8 cellular contexts compared by ENCODE assay signal in genomic region chr7:54758702-54759665, GRCh38. TPM values are rescaled to one million over a fixed set of nuclear protein-coding genes. Genes with fewer than 3 reads are reported as not detected.
A peak's percentile ranks its signal among the peaks of the same experiment; 100 is the strongest.
DNase-seq lines count a peak whose midpoint lies in the region; ATAC-seq and TF ChIP-seq lines count a peak whose summit lies in the region.

SEC61G (minus strand) TSS chr7:54759211; CDS start chr7:54757588, 1,623 bp downstream.

- H3K4me1 Mint-ChIP-seq in T-helper 17 cell = peaks cover 18% of the 10 kb centered on the region
- H3K4me1 Mint-ChIP-seq in progenitor cell of endocrine pancreas (ENCODE audit: low read depth) = peaks cover 11% of the 10 kb centered on the region

- DNase-seq in NCI-H1694 treated with DMSO at 0.1 percent for 48 hours (lab: John Stamatoyannopoulos, UW) = peak; percentile 92
- peak; percentile 88 to 95 (median 91) for DNase-seq in T-helper 17 cell
- peak; percentile 77 to 98 (median 94) for DNase-seq in amygdala (lab: John Stamatoyannopoulos, UW)
- peak; percentile 96 for DNase-seq in left ventricle myocardium inferior
- DNase-seq in progenitor cell of endocrine pancreas (ENCODE audit: low spot score, unreplicated experiment) = peak; percentile 86
- peak; percentile 98 for DNase-seq in ureter (ENCODE audit: low spot score)

- H3K4me3 Mint-ChIP-seq in T-helper 17 cell (peak within 1 kb of the TSS; percentile 98), progenitor cell of endocrine pancreas (ENCODE audit: low read depth) (peak within 1 kb of the TSS; percentile 99)

- peak; percentile 96 for TF ChIP-seq POLR2A in GM15510 (IDR thresholded peaks at IDR 0.05; ENCODE audit: borderline replicate concordance, extremely low read depth, insufficient read length)

- H3K27ac ChIP-seq in left ventricle myocardium inferior (replicated peaks) = peak within 1 kb of the TSS; percentile 93

- H3K27me3 ChIP-seq in left ventricle myocardium inferior (ENCODE audit: low read depth) = no peaks in the 10 kb centered on the region

- ATAC-seq in HG02885 (IDR thresholded peaks at IDR 0.05; ENCODE audit: poor library complexity, unreplicated experiment) = peak; percentile 94
- ATAC-seq in T-helper 17 cell = peak; percentile 98

- TF ChIP-seq CTCF in left ventricle myocardium inferior (IDR thresholded peaks at IDR 0.05; ENCODE audit: borderline replicate concordance) (no peak), progenitor cell of endocrine pancreas (IDR thresholded peaks at IDR 0.05; ENCODE audit: unreplicated experiment) (no peak)

- H3K4me1 ChIP-seq in left ventricle myocardium inferior = peaks cover 59% of the 10 kb centered on the region

- intact Hi-C loops in left ventricle myocardium inferior (cut with micrococcal nuclease) = no loop called here

- H3K9me3 ChIP-seq in T-helper 17 cell (ENCODE audit: control insufficient read depth, low read length, poor library complexity, severe bottlenecking) (no peaks in the 10 kb centered on the region), left ventricle myocardium inferior (replicated peaks) (no peaks in the 10 kb centered on the region)

- peaks cover 18% of the 10 kb centered on the region for H3K36me3 ChIP-seq in left ventricle myocardium inferior

- H3K36me3 Mint-ChIP-seq in T-helper 17 cell (ENCODE audit: low read depth) (peaks cover under 1% of the 10 kb centered on the region), progenitor cell of endocrine pancreas (ENCODE audit: insufficient read depth) (peaks cover 2% of the 10 kb centered on the region)

- H3K27ac Mint-ChIP-seq in T-helper 17 cell (peak within 1 kb of the TSS; percentile 94), progenitor cell of endocrine pancreas (peak within 1 kb of the TSS; percentile 97)

- peaks cover 5% of the 10 kb centered on the region for H3K27me3 Mint-ChIP-seq in T-helper 17 cell
- peaks cover 9% of the 10 kb centered on the region for H3K27me3 Mint-ChIP-seq in progenitor cell of endocrine pancreas

- no peaks in the 10 kb centered on the region for H3K9me3 Mint-ChIP-seq in progenitor cell of endocrine pancreas (ENCODE audit: low read depth)

- peak within 1 kb of the TSS; percentile 99 for H3K4me3 ChIP-seq in left ventricle myocardium inferior

RNA-seq across cellular contexts. Expression of gene SEC61G, which starts in this region (rescaled TPM):
- total RNA-seq in T-helper 17 cell (10 to 100 TPM; 66.4 to 67.5 TPM), left ventricle myocardium inferior (103 TPM), progenitor cell of endocrine pancreas (110 and 120 TPM in 2 replicates), ureter (59.2 TPM)

Comparison
In these comparisons a context has a peak if more than half of its experiments do, and no peak if none do; other contexts are left out.
1. Peak in every context shown above with its lines: DNase-seq, ATAC-seq, H3K4me3 ChIP-seq and H3K27ac ChIP-seq.